Comparison of ENCODE assay signal across 8 cellular contexts in genomic region chr17:76408037-76408849, GRCh38. TPM values are rescaled to one million over a fixed set of nuclear protein-coding genes. Genes with fewer than 3 reads are reported as not detected.
DNase-seq lines count a peak whose midpoint lies in the region; ATAC-seq, FAIRE-seq and TF ChIP-seq lines count a peak whose summit lies in the region.

No MANE protein-coding gene starts in this region.

- peaks cover 20% of the 10 kb centered on the region for H3K4me1 Mint-ChIP-seq in stimulated activated effector memory CD8-positive, alpha-beta T cell treated with anti-CD3 and anti-CD28 coated beads, Interleukin-12 subunit alpha, Interleukin-12 subunit beta, amount 100 ng/mL, for 72 hours

- no peaks in the 10 kb centered on the region for H3K9me3 ChIP-seq in A549

- no peak overlapping the region for H3K27ac ChIP-seq in A549

- H3K4me1 ChIP-seq in A549, result no peaks in the 10 kb centered on the region

- DNase-seq in A549 (ENCODE audit: low read depth in 1 of 2, low spot score in 1 of 2), result peak; percentile 73 to 83
- DNase-seq in NCI-H2171 treated with DMSO at 0.1 percent for 48 hours (lab: John Stamatoyannopoulos, UW), result peak; percentile 69
- DNase-seq in activated CD4-positive, CD25-positive, alpha-beta regulatory T cell treated with anti-CD3 and anti-CD28 coated beads, Interleukin-2, amount 50 U/mL, for 16 hours (ENCODE audit: low read depth, low spot score), result peak; percentile 52
- peak; percentile 57 for DNase-seq in central memory CD4-positive, alpha-beta T cell
- DNase-seq in medulla oblongata (ENCODE audit: extremely low spot score), result peak; percentile 34
- DNase-seq in stimulated activated effector memory CD8-positive, alpha-beta T cell treated with anti-CD3 and anti-CD28 coated beads, Interleukin-12 subunit alpha, Interleukin-12 subunit beta, amount 100 ng/mL, for 72 hours (ENCODE audit: low spot score in 2 of 2), result peak; percentile 51 to 83

- peak; percentile 90 to 92 for TF ChIP-seq RAD21 in A549 (conservative IDR thresholded peaks at IDR 0.05 in 1 of 2, IDR thresholded peaks at IDR 0.05 in 1 of 2)

- ATAC-seq in A549, result peak; percentile 76 to 86
- peak; percentile 74 for ATAC-seq in stimulated activated effector memory CD8-positive, alpha-beta T cell treated with anti-CD3 and anti-CD28 coated beads, Interleukin-12 subunit alpha, Interleukin-12 subunit beta, amount 100 ng/mL, for 72 hours
- ATAC-seq in HG03457 (IDR thresholded peaks at IDR 0.05; ENCODE audit: unreplicated experiment), result no peak

- no peak overlapping the region for H3K4me2 ChIP-seq in A549

- no peak for TF ChIP-seq EP300 in A549 (IDR thresholded peaks at IDR 0.05)

- H3K4me3 ChIP-seq in A549 (no peak overlapping the region), GM12875 (ENCODE audit: low read depth, low read length) (no peak overlapping the region)

- H3K27ac Mint-ChIP-seq in stimulated activated effector memory CD8-positive, alpha-beta T cell treated with anti-CD3 and anti-CD28 coated beads, Interleukin-12 subunit alpha, Interleukin-12 subunit beta, amount 100 ng/mL, for 72 hours, result no peak overlapping the region

- no peak for FAIRE-seq in A549 (lab: Jason Lieb, UNC)

- H3K4me3 Mint-ChIP-seq in stimulated activated effector memory CD8-positive, alpha-beta T cell treated with anti-CD3 and anti-CD28 coated beads, Interleukin-12 subunit alpha, Interleukin-12 subunit beta, amount 100 ng/mL, for 72 hours, result no peak overlapping the region

- CTCF ChIA-PET in A549 (lab: Yijun Ruan, JAX), result interaction anchor here (0.5 to 43.2 kb wide), 44 partner anchors 0 to 304 kb away, joined by 3 to 1107 read pairs (median 5); partner anchors contain the start of genes AANAT, CYGB, PRPSAP1 and QRICH2

- WGBS in A549 (ENCODE audit: missing lambda C conversion rate), result 75% methylated on average over 12 of the region's 12 CpGs

- POLR2A ChIA-PET in A549 (lab: Yijun Ruan, JAX), result interaction anchor here (0.7 kb wide), 1 partner anchor 11 kb away, joined by 3 read pairs; no protein-coding TSS in a partner anchor

- H3K9me3 Mint-ChIP-seq in stimulated activated effector memory CD8-positive, alpha-beta T cell treated with anti-CD3 and anti-CD28 coated beads, Interleukin-12 subunit alpha, Interleukin-12 subunit beta, amount 100 ng/mL, for 72 hours, result no peaks in the 10 kb centered on the region

- H3K36me3 Mint-ChIP-seq in stimulated activated effector memory CD8-positive, alpha-beta T cell treated with anti-CD3 and anti-CD28 coated beads, Interleukin-12 subunit alpha, Interleukin-12 subunit beta, amount 100 ng/mL, for 72 hours, result peaks cover 40% of the 10 kb centered on the region

- no peak for TF ChIP-seq POLR2A in A549 (IDR thresholded peaks at IDR 0.05; ENCODE audit: low read length)

- TF ChIP-seq CTCF in A549 (IDR thresholded peaks at IDR 0.05) (peak; percentile 98), GM12875 (IDR thresholded peaks at IDR 0.05; ENCODE audit: borderline replicate concordance, insufficient read depth, low read depth, low read length) (peak; percentile 86)

TF ChIP-seq in A549, 52 proteins besides CTCF, POLR2A, EP300 and RAD21:
- TF ChIP-seq FOSB (CRISPR knock-in tag; IDR thresholded peaks at IDR 0.05), result no peak
- no peak for TF ChIP-seq RNF2 (IDR thresholded peaks at IDR 0.05; ENCODE audit: borderline replicate concordance, low read depth)
- no peak for TF ChIP-seq MAFK (IDR thresholded peaks at IDR 0.05; ENCODE audit: partially characterized antibody)
- no peak for TF ChIP-seq JUN (IDR thresholded peaks at IDR 0.05)
- TF ChIP-seq BHLHE40 (IDR thresholded peaks at IDR 0.05; ENCODE audit: low read depth, low read length), result no peak
- TF ChIP-seq SMC3 (IDR thresholded peaks at IDR 0.05), result peak; percentile 93

RNA-seq across cellular contexts. Expression of gene SPHK1, which starts 23.8 kb away (rescaled TPM):
- polyA plus RNA-seq in A549 (2011; rRNA removed), result 4.6 and 4.7 TPM in 2 replicates
- 16.5 and 17.2 TPM in 2 replicates for polyA plus RNA-seq in A549 (2012; cell fraction: cytosol; rRNA removed)
- polyA plus RNA-seq in A549 (2012; cell fraction: nucleus; rRNA removed), result 45.7 and 46.2 TPM in 2 replicates
- 11.8 to 14.9 TPM (median 13.0 TPM) in 3 replicates for polyA plus RNA-seq in A549 (2017; fragmentation: RNase III; extraction: RNeasy Plus Mini Kit Qiagen cat#74134 plus additional on column Dnase treatment)
- polyA minus RNA-seq in A549 (2011; rRNA and poly(A)+ RNA removed), result 1.4 and 3.2 TPM in 2 replicates

RNA-seq across cellular contexts. Expression of gene UBE2O, which starts 44.7 kb away (rescaled TPM):
- polyA plus RNA-seq in A549 (2011; rRNA removed) (22.0 and 28.8 TPM in 2 replicates), A549 (2017; fragmentation: RNase III; extraction: RNeasy Plus Mini Kit Qiagen cat#74134 plus additional on column Dnase treatment) (24.5 to 25.9 TPM (median 25.7 TPM) in 3 replicates)
- 21.4 and 22.1 TPM in 2 replicates for polyA plus RNA-seq in A549 (2012; cell fraction: cytosol; rRNA removed)
- polyA plus RNA-seq in A549 (2012; cell fraction: nucleus; rRNA removed), result 69.1 and 79.4 TPM in 2 replicates
- 68.8 and 81.3 TPM in 2 replicates for polyA minus RNA-seq in A549 (2011; rRNA and poly(A)+ RNA removed)

RNA-seq across cellular contexts. Expression of gene PRPSAP1, which starts 54.5 kb away (rescaled TPM):
- polyA plus RNA-seq in A549 (2011; rRNA removed), result 80.9 and 92.1 TPM in 2 replicates
- polyA plus RNA-seq in A549 (2012; cell fraction: cytosol; rRNA removed), result 85.4 and 116 TPM in 2 replicates
- 82.9 and 108 TPM in 2 replicates for polyA plus RNA-seq in A549 (2012; cell fraction: nucleus; rRNA removed)
- 61.9 to 63.7 TPM (median 63.3 TPM) in 3 replicates for polyA plus RNA-seq in A549 (2017; fragmentation: RNase III; extraction: RNeasy Plus Mini Kit Qiagen cat#74134 plus additional on column Dnase treatment)
- polyA minus RNA-seq in A549 (2011; rRNA and poly(A)+ RNA removed), result 51.0 and 57.8 TPM in 2 replicates

RNA-seq across cellular contexts. Expression of gene AANAT, which starts 59.2 kb away (rescaled TPM):
- polyA plus RNA-seq in A549 (2011; rRNA removed) (0.08 TPM in 1 of 2 replicates, not detected in the other), A549 (2017; fragmentation: RNase III; extraction: RNeasy Plus Mini Kit Qiagen cat#74134 plus additional on column Dnase treatment) (0.13 TPM in 1 of 3 replicates, not detected in the others)
- 0.21 and 0.26 TPM in 2 replicates for polyA plus RNA-seq in A549 (2012; cell fraction: cytosol; rRNA removed)
- 0.78 and 0.96 TPM in 2 replicates for polyA plus RNA-seq in A549 (2012; cell fraction: nucleus; rRNA removed)
- not detected in 2 replicates for polyA minus RNA-seq in A549 (2011; rRNA and poly(A)+ RNA removed)
